In genomic region chr17:42766124-42766523, GRCh38 we compare ENCODE assay signal across 22 cellular contexts. TPM values are rescaled to one million over a fixed set of nuclear protein-coding genes. Genes with fewer than 3 reads are reported as not detected.
"Had no signal": no experiment of that assay in that cellular context is flagged by ENCODE, and none has a peak within 500 bp of the region (broad histone marks: within the 10 kb centered on the region; RNA-seq: fewer than 3 reads in every experiment).

No MANE protein-coding gene starts in this region.

- H3K9ac ChIP-seq: SK-N-SH had no signal

- DNase-seq: IMR-90, Karpas-422, KG1, MM.1S, NCI-H1092 treated with DMSO at 0.1 percent for 48 hours, NCI-H1436, NCI-H187, NCI-H2029, NCI-H2081 treated with DMSO at 0.1 percent for 48 hours, NCI-H2171, NCI-H226, NCI-H446, NCI-H510A, NCI-H524 treated with DMSO at 0.1 percent for 48 hours, NCI-H69, NCI-H774, RPMI8226, SHP77, SK-N-SH had no signal

- FAIRE-seq: RCC 7860 had no signal

- H3K9me3 ChIP-seq: SK-N-SH had no signal

- H3K4me2 ChIP-seq: SK-N-SH had no signal

RNA-seq across cellular contexts. Expression of gene RAMP2, which starts 5.1 kb away (rescaled TPM):
- total RNA-seq: HT-29, SK-MEL-5 had no signal
